Comparison of ENCODE assay signal across 1 cellular context in the genomic region with DNA sequence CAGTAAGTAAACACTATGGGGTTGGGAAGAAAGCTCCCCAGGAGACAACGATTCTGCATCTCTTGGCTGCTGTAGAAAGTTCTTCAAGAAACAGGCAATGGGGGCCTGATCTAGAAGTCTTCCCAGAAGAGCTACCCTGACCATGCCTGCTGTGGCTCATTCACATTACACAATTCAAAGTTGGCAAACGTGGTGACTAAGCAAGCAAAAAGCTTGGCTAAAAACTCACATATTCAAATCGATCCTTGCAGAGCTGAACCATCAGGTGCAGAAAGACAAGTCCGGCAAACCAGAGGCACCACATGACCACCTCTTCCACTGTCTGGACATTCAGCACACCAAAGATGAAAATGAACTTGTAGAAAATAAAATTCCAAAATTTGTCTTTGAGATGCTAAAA.
TF ChIP-seq lines count a peak whose summit lies in the region.

No MANE protein-coding gene starts in this region.

TF ChIP-seq in WTC11, 78 proteins besides CTCF, POLR2A, EP300 and RAD21 (continued from another document):
- TF ChIP-seq, protein P1, sequence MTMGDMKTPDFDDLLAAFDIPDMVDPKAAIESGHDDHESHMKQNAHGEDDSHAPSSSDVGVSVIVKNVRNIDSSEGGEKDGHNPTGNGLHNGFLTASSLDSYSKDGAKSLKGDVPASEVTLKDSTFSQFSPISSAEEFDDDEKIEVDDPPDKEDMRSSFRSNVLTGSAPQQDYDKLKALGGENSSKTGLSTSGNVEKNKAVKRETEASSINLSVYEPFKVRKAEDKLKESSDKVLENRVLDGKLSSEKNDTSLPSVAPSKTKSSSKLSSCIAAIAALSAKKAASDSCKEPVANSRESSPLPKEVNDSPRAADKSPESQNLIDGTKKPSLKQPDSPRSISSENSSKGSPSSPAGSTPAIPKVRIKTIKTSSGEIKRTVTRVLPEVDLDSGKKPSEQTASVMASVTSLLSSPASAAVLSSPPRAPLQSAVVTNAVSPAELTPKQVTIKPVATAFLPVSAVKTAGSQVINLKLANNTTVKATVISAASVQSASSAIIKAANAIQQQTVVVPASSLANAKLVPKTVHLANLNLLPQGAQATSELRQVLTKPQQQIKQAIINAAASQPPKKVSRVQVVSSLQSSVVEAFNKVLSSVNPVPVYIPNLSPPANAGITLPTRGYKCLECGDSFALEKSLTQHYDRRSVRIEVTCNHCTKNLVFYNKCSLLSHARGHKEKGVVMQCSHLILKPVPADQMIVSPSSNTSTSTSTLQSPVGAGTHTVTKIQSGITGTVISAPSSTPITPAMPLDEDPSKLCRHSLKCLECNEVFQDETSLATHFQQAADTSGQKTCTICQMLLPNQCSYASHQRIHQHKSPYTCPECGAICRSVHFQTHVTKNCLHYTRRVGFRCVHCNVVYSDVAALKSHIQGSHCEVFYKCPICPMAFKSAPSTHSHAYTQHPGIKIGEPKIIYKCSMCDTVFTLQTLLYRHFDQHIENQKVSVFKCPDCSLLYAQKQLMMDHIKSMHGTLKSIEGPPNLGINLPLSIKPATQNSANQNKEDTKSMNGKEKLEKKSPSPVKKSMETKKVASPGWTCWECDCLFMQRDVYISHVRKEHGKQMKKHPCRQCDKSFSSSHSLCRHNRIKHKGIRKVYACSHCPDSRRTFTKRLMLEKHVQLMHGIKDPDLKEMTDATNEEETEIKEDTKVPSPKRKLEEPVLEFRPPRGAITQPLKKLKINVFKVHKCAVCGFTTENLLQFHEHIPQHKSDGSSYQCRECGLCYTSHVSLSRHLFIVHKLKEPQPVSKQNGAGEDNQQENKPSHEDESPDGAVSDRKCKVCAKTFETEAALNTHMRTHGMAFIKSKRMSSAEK (CRISPR knock-in tag; IDR thresholded peaks at IDR 0.05; ENCODE audit: borderline replicate concordance), result no peak
- TF ChIP-seq MXD4 (CRISPR knock-in tag; IDR thresholded peaks at IDR 0.05; ENCODE audit: borderline replicate concordance), result no peak
- TF ChIP-seq ATF3 (CRISPR knock-in tag; conservative IDR thresholded peaks at IDR 0.05), result no peak
- no peak for TF ChIP-seq ZNF317 (CRISPR knock-in tag; IDR thresholded peaks at IDR 0.05; ENCODE audit: borderline replicate concordance, low read depth)
- TF ChIP-seq, protein P2, sequence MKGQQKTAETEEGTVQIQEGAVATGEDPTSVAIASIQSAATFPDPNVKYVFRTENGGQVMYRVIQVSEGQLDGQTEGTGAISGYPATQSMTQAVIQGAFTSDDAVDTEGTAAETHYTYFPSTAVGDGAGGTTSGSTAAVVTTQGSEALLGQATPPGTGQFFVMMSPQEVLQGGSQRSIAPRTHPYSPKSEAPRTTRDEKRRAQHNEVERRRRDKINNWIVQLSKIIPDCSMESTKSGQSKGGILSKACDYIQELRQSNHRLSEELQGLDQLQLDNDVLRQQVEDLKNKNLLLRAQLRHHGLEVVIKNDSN (CRISPR knock-in tag; IDR thresholded peaks at IDR 0.05), result no peak
- no peak for TF ChIP-seq FOXJ3 (CRISPR knock-in tag; IDR thresholded peaks at IDR 0.05; ENCODE audit: borderline replicate concordance)
